Comparison of ENCODE assay signal across 1 cellular context in genomic region chr5:180314106-180314505, GRCh38.
TF ChIP-seq lines count a peak whose summit lies in the region.

No MANE protein-coding gene starts in this region.

TF ChIP-seq in endothelial cell of umbilical vein, 7 proteins besides CTCF, POLR2A, EP300 and RAD21 (continued from another document):
- TF ChIP-seq MAX (IDR thresholded peaks at IDR 0.05; ENCODE audit: insufficient read depth, insufficient read length), result no peak
- no peak for TF ChIP-seq JUN (IDR thresholded peaks at IDR 0.05; ENCODE audit: borderline replicate concordance, insufficient read depth, insufficient read length, low read depth)
- TF ChIP-seq GATA2 (IDR thresholded peaks at IDR 0.05; ENCODE audit: insufficient read depth, insufficient read length, low read depth, low read length), result no peak
- no peak for TF ChIP-seq FOS (IDR thresholded peaks at IDR 0.05; ENCODE audit: borderline replicate concordance, insufficient read depth, low read length)
- no peak for TF ChIP-seq EZH2 (IDR thresholded peaks at IDR 0.05; ENCODE audit: borderline replicate concordance, low read depth, low read length, severe bottlenecking)
- no peak for TF ChIP-seq MYC (IDR thresholded peaks at IDR 0.05; ENCODE audit: low read depth, low read length)
